ENCODE assay signal across 1 cellular context in the genomic region with DNA sequence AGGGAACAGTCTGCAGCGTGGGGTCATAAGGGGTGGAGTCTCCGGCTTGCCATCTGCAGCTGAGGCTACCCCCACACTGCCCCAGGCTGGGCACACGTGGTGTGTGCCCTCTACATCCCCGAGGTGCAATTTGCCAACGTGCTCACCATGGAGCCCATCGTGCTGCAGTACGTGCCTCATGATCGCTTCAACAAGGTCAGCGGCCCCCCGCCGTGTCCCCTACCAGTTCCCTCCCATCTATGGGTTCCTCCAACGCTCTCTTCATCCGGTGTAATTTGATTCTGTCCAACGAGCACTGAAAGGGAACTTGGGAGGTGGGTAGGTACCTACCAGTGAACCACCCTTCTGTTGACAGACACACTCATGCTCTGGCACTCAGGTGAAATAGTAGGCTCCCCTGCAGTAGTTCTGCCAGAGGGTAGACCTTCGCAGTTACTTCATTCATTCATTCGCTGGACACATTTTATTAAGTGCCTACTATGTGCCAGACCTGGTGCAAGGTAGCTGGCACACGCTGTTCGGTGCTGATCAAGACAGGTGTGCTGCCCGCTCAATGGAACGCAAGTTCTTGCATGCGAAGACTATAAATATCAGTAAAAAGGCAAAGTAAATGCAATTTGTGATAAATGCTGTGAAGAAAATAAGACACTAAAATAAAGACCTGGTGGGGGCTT.
TF ChIP-seq lines count a peak whose summit lies in the region.

No MANE protein-coding gene starts in this region.

TF ChIP-seq in GM23338, 12 proteins besides CTCF, POLR2A, EP300 and RAD21:
- TF ChIP-seq NANOG (IDR thresholded peaks at IDR 0.05; ENCODE audit: borderline replicate concordance), result no peak
- no peak for TF ChIP-seq POLR2AphosphoS5 (IDR thresholded peaks at IDR 0.05; ENCODE audit: low read depth)
- TF ChIP-seq STAT1 (IDR thresholded peaks at IDR 0.05; ENCODE audit: unreplicated experiment), result no peak
- TF ChIP-seq EZH2phosphoT487 (IDR thresholded peaks at IDR 0.05; ENCODE audit: unreplicated experiment), result no peak
- TF ChIP-seq, protein P1, sequence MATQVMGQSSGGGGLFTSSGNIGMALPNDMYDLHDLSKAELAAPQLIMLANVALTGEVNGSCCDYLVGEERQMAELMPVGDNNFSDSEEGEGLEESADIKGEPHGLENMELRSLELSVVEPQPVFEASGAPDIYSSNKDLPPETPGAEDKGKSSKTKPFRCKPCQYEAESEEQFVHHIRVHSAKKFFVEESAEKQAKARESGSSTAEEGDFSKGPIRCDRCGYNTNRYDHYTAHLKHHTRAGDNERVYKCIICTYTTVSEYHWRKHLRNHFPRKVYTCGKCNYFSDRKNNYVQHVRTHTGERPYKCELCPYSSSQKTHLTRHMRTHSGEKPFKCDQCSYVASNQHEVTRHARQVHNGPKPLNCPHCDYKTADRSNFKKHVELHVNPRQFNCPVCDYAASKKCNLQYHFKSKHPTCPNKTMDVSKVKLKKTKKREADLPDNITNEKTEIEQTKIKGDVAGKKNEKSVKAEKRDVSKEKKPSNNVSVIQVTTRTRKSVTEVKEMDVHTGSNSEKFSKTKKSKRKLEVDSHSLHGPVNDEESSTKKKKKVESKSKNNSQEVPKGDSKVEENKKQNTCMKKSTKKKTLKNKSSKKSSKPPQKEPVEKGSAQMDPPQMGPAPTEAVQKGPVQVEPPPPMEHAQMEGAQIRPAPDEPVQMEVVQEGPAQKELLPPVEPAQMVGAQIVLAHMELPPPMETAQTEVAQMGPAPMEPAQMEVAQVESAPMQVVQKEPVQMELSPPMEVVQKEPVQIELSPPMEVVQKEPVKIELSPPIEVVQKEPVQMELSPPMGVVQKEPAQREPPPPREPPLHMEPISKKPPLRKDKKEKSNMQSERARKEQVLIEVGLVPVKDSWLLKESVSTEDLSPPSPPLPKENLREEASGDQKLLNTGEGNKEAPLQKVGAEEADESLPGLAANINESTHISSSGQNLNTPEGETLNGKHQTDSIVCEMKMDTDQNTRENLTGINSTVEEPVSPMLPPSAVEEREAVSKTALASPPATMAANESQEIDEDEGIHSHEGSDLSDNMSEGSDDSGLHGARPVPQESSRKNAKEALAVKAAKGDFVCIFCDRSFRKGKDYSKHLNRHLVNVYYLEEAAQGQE (IDR thresholded peaks at IDR 0.05; ENCODE audit: unreplicated experiment), result no peak
- TF ChIP-seq, protein P2, sequence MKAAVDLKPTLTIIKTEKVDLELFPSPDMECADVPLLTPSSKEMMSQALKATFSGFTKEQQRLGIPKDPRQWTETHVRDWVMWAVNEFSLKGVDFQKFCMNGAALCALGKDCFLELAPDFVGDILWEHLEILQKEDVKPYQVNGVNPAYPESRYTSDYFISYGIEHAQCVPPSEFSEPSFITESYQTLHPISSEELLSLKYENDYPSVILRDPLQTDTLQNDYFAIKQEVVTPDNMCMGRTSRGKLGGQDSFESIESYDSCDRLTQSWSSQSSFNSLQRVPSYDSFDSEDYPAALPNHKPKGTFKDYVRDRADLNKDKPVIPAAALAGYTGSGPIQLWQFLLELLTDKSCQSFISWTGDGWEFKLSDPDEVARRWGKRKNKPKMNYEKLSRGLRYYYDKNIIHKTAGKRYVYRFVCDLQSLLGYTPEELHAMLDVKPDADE (IDR thresholded peaks at IDR 0.05), result no peak
- TF ChIP-seq, protein P3, sequence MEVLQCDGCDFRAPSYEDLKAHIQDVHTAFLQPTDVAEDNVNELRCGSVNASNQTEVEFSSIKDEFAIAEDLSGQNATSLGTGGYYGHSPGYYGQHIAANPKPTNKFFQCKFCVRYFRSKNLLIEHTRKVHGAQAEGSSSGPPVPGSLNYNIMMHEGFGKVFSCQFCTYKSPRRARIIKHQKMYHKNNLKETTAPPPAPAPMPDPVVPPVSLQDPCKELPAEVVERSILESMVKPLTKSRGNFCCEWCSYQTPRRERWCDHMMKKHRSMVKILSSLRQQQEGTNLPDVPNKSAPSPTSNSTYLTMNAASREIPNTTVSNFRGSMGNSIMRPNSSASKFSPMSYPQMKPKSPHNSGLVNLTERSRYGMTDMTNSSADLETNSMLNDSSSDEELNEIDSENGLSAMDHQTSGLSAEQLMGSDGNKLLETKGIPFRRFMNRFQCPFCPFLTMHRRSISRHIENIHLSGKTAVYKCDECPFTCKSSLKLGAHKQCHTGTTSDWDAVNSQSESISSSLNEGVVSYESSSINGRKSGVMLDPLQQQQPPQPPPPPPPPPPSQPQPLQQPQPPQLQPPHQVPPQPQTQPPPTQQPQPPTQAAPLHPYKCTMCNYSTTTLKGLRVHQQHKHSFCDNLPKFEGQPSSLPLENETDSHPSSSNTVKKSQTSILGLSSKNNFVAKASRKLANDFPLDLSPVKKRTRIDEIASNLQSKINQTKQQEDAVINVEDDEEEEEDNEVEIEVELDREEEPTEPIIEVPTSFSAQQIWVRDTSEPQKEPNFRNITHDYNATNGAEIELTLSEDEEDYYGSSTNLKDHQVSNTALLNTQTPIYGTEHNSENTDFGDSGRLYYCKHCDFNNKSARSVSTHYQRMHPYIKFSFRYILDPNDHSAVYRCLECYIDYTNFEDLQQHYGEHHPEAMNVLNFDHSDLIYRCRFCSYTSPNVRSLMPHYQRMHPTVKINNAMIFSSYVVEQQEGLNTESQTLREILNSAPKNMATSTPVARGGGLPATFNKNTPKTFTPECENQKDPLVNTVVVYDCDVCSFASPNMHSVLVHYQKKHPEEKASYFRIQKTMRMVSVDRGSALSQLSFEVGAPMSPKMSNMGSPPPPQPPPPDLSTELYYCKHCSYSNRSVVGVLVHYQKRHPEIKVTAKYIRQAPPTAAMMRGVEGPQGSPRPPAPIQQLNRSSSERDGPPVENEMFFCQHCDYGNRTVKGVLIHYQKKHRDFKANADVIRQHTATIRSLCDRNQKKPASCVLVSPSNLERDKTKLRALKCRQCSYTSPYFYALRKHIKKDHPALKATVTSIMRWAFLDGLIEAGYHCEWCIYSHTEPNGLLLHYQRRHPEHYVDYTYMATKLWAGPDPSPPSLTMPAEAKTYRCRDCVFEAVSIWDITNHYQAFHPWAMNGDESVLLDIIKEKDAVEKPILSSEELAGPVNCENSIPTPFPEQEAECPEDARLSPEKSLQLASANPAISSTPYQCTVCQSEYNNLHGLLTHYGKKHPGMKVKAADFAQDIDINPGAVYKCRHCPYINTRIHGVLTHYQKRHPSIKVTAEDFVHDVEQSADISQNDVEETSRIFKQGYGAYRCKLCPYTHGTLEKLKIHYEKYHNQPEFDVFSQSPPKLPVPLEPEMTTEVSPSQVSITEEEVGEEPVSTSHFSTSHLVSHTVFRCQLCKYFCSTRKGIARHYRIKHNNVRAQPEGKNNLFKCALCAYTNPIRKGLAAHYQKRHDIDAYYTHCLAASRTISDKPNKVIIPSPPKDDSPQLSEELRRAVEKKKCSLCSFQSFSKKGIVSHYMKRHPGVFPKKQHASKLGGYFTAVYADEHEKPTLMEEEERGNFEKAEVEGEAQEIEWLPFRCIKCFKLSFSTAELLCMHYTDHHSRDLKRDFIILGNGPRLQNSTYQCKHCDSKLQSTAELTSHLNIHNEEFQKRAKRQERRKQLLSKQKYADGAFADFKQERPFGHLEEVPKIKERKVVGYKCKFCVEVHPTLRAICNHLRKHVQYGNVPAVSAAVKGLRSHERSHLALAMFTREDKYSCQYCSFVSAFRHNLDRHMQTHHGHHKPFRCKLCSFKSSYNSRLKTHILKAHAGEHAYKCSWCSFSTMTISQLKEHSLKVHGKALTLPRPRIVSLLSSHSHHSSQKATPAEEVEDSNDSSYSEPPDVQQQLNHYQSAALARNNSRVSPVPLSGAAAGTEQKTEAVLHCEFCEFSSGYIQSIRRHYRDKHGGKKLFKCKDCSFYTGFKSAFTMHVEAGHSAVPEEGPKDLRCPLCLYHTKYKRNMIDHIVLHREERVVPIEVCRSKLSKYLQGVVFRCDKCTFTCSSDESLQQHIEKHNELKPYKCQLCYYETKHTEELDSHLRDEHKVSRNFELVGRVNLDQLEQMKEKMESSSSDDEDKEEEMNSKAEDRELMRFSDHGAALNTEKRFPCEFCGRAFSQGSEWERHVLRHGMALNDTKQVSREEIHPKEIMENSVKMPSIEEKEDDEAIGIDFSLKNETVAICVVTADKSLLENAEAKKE (CRISPR knock-in tag; IDR thresholded peaks at IDR 0.05), result no peak
- TF ChIP-seq ZNF114 (CRISPR knock-in tag; IDR thresholded peaks at IDR 0.05), result no peak
